Comparison of ENCODE assay signal across 8 cellular contexts in genomic region chr2:233928594-233929351, GRCh38. TPM values are rescaled to one million over a fixed set of nuclear protein-coding genes. Genes with fewer than 3 reads are reported as not detected.
DNase-seq lines count a peak whose midpoint lies in the region; ATAC-seq and TF ChIP-seq lines count a peak whose summit lies in the region.
"Had no signal": no experiment of that assay in that cellular context is flagged by ENCODE, and none has a peak within 500 bp of the region (broad histone marks: within the 10 kb centered on the region; RNA-seq: fewer than 3 reads in every experiment).

No MANE protein-coding gene starts in this region.

- intact Hi-C loops in Calu3 (cut with micrococcal nuclease; ENCODE audit: unreplicated experiment) = no loop called here

- no peak overlapping the region for H3K27ac Mint-ChIP-seq in Calu3 (ENCODE audit: unreplicated experiment)
- H3K27ac Mint-ChIP-seq in stimulated activated naive B cell treated with anti-CD40 and anti-IgM and Interleukin-4, amounts not matched to agents 10 μg/mL and 1 μg/mL and 100 μg/mL, for 72 hours = no peak overlapping the region

- no peaks in the 10 kb centered on the region for H3K36me3 Mint-ChIP-seq in Calu3 (ENCODE audit: insufficient read depth, unreplicated experiment)
- H3K36me3 Mint-ChIP-seq in stimulated activated naive B cell treated with anti-CD40 and anti-IgM and Interleukin-4, amounts not matched to agents 10 μg/mL and 1 μg/mL and 100 μg/mL, for 72 hours = no peaks in the 10 kb centered on the region

- CTCF ChIA-PET in Calu3 (lab: Charles Lee) = interaction anchor here (0.5 to 2.0 kb wide), 5 partner anchors 16 to 470 kb away, joined by 3 to 9 read pairs (median 5); no protein-coding TSS in a partner anchor

- BruUV-seq in Calu3 (replicated peaks; lab: Mats Ljungman, UMichigan) = no TSS peak

- TF ChIP-seq CTCF in Calu3 (IDR thresholded peaks at IDR 0.05; ENCODE audit: unreplicated experiment) (peak; percentile 60), RWPE2 (IDR thresholded peaks at IDR 0.05; ENCODE audit: poor library complexity, severe bottlenecking) (peak; percentile 71)

- H3K36me3 ChIP-seq in H7 (replicated peaks; ENCODE audit: control insufficient read depth, insufficient read depth, low read length) (no peaks in the 10 kb centered on the region), RWPE2 (ENCODE audit: low read depth) (no peaks in the 10 kb centered on the region)
- H3K36me3 ChIP-seq: neutrophil had no signal

- H3K4me3 Mint-ChIP-seq in Calu3 (ENCODE audit: low read depth, unreplicated experiment) = no peak overlapping the region
- H3K4me3 Mint-ChIP-seq in stimulated activated naive B cell treated with anti-CD40 and anti-IgM and Interleukin-4, amounts not matched to agents 10 μg/mL and 1 μg/mL and 100 μg/mL, for 72 hours = no peak overlapping the region

- no peak for ATAC-seq in RWPE2 (ENCODE audit: low read depth)
- ATAC-seq in stimulated activated naive B cell treated with anti-CD40 and anti-IgM and Interleukin-4, amounts not matched to agents 10 μg/mL and 1 μg/mL and 100 μg/mL, for 72 hours (replicated peaks) = no peak

- no peaks in the 10 kb centered on the region for H3K9me3 Mint-ChIP-seq in Calu3 (ENCODE audit: low read depth, unreplicated experiment)
- no peaks in the 10 kb centered on the region for H3K9me3 Mint-ChIP-seq in stimulated activated naive B cell treated with anti-CD40 and anti-IgM and Interleukin-4, amounts not matched to agents 10 μg/mL and 1 μg/mL and 100 μg/mL, for 72 hours

- no peak overlapping the region for H3K27ac ChIP-seq in RWPE2 (ENCODE audit: poor library complexity, severe bottlenecking)
- H3K27ac ChIP-seq: neutrophil had no signal

- peak; percentile 65 for DNase-seq in Calu3
- peak; percentile 62 for DNase-seq in H7
- no peak for DNase-seq in RWPE2 (ENCODE audit: low spot score)
- peak; percentile 53 for DNase-seq in iPS-NIHi7 (ENCODE audit: extremely low spot score)
- DNase-seq in NCI-H446 treated with DMSO at 0.1 percent for 48 hours (lab: John Stamatoyannopoulos, UW) = no peak
- no peak for DNase-seq in stimulated activated naive B cell treated with anti-CD40 and anti-IgM and Interleukin-4, amounts not matched to agents 10 μg/mL and 1 μg/mL and 100 μg/mL, for 72 hours
- no peak for DNase-seq in foreskin melanocyte

- H3K4me1 ChIP-seq in RWPE2 (ENCODE audit: insufficient read depth, poor library complexity, severe bottlenecking) = no peaks in the 10 kb centered on the region

- H3K4me1 Mint-ChIP-seq in Calu3 (ENCODE audit: low read depth, unreplicated experiment) = peaks cover 15% of the 10 kb centered on the region
- H3K4me1 Mint-ChIP-seq in stimulated activated naive B cell treated with anti-CD40 and anti-IgM and Interleukin-4, amounts not matched to agents 10 μg/mL and 1 μg/mL and 100 μg/mL, for 72 hours = peaks cover 2 to 6% of the 10 kb centered on the region in 2 donors

- no peaks in the 10 kb centered on the region for H3K27me3 ChIP-seq in H7 (ENCODE audit: control insufficient read depth, insufficient read depth, low read length)
- no peaks in the 10 kb centered on the region for H3K27me3 ChIP-seq in RWPE2 (ENCODE audit: insufficient read depth, poor library complexity, severe bottlenecking)

- no peaks in the 10 kb centered on the region for H3K9me3 ChIP-seq in RWPE2 (ENCODE audit: severe bottlenecking)
- H3K9me3 ChIP-seq: neutrophil had no signal

- peaks cover 38% of the 10 kb centered on the region for H3K27me3 Mint-ChIP-seq in Calu3 (ENCODE audit: unreplicated experiment)
- peaks cover 51 to 86% of the 10 kb centered on the region in 2 donors for H3K27me3 Mint-ChIP-seq in stimulated activated naive B cell treated with anti-CD40 and anti-IgM and Interleukin-4, amounts not matched to agents 10 μg/mL and 1 μg/mL and 100 μg/mL, for 72 hours

- no peak overlapping the region for H3K4me3 ChIP-seq in H7 (ENCODE audit: insufficient read depth, low read depth, low read length)
- no peak overlapping the region for H3K4me3 ChIP-seq in RWPE2 (ENCODE audit: severe bottlenecking)

RNA-seq across cellular contexts. Expression of gene TRPM8, which starts 11.6 kb away (rescaled TPM):
- 1.1 and 1.5 TPM in 2 replicates for total RNA-seq in Calu3 (2022)
- total RNA-seq in H7 (2014; rRNA removed; shearing (Covaris generic)) = 0.31 TPM in 1 of 2 replicates, not detected in the other

Comparison
In these comparisons a context has a peak if more than half of its experiments do, and no peak if none do; other contexts are left out.
1. DNase-seq: peak in Calu3 (single experiment), H7 (single experiment) and iPS-NIHi7 (single experiment); none in RWPE2 (single experiment), NCI-H446 treated with DMSO at 0.1 percent for 48 hours (single experiment), stimulated activated naive B cell treated with anti-CD40 and anti-IgM and Interleukin-4, amounts not matched to agents 10 μg/mL and 1 μg/mL and 100 μg/mL, for 72 hours (single experiment) and foreskin melanocyte (single experiment).